Comparison of ENCODE assay signal across 8 cellular contexts in genomic region chr16:17476414-17477259, GRCh38. TPM values are rescaled to one million over a fixed set of nuclear protein-coding genes. Genes with fewer than 3 reads are reported as not detected.
DNase-seq lines count a peak whose midpoint lies in the region; ATAC-seq lines count a peak whose summit lies in the region.

No MANE protein-coding gene starts in this region.

- no peaks in the 10 kb centered on the region for H3K9me3 Mint-ChIP-seq in activated T-helper 17 cell treated with anti-CD3 and anti-CD28 coated beads, Interleukin-2, amount 50 U/mL, for 72 hours

- peak; percentile 69 for ATAC-seq in HG02870 (IDR thresholded peaks at IDR 0.05; ENCODE audit: unreplicated experiment)
- peak; percentile 48 for ATAC-seq in activated T-helper 17 cell treated with anti-CD3 and anti-CD28 coated beads, Interleukin-2, amount 50 U/mL, for 72 hours (replicated peaks)

- DNase-seq in G401 (ENCODE audit: low spot score), result peak; percentile 8
- peak; percentile 52 for DNase-seq in NOMO-1 treated with DMSO at 0.1 percent for 48 hours (lab: John Stamatoyannopoulos, UW; ENCODE audit: unreplicated experiment)
- peak; percentile 4 for DNase-seq in glomerular endothelial cell (ENCODE audit: extremely low read depth, low read depth, low spot score)
- peak in 6 of 10 donors; percentile 30 to 88 (median 66) for DNase-seq in posterior cingulate gyrus
- DNase-seq in cerebellum (ENCODE audit: low spot score), result no peak
- DNase-seq in COLO668 (lab: John Stamatoyannopoulos, UW; ENCODE audit: unreplicated experiment), result no peak

- in situ Hi-C loops in G401 (cut with HindIII; ENCODE audit: low sequenced_read_pairs), result no loop called here

- peak overlapping the region; percentile 2 for H3K4me3 Mint-ChIP-seq in activated T-helper 17 cell treated with anti-CD3 and anti-CD28 coated beads, Interleukin-2, amount 50 U/mL, for 72 hours

- no peaks in the 10 kb centered on the region for H3K36me3 Mint-ChIP-seq in activated T-helper 17 cell treated with anti-CD3 and anti-CD28 coated beads, Interleukin-2, amount 50 U/mL, for 72 hours (ENCODE audit: low read depth)

- H3K27me3 Mint-ChIP-seq in activated T-helper 17 cell treated with anti-CD3 and anti-CD28 coated beads, Interleukin-2, amount 50 U/mL, for 72 hours, result peaks cover 21% of the 10 kb centered on the region

- H3K27ac Mint-ChIP-seq in activated T-helper 17 cell treated with anti-CD3 and anti-CD28 coated beads, Interleukin-2, amount 50 U/mL, for 72 hours, result no peak overlapping the region

- intact Hi-C loops in posterior cingulate gyrus (cut with DNase I), result no loop called here

- H3K4me1 Mint-ChIP-seq in activated T-helper 17 cell treated with anti-CD3 and anti-CD28 coated beads, Interleukin-2, amount 50 U/mL, for 72 hours, result peaks cover 16% of the 10 kb centered on the region

RNA-seq across cellular contexts. Expression of gene XYLT1, which starts 5.9 kb away (rescaled TPM):
- total RNA-seq in G401 (2014; rRNA removed; shearing (Covaris generic)), result not detected in 2 replicates
- total RNA-seq in activated T-helper 17 cell treated with anti-CD3 and anti-CD28 coated beads, Interleukin-2, amount 50 U/mL, for 72 hours, result 10 to 100 TPM; 21.4 to 22.6 TPM
- 5.6 and 6.0 TPM in 2 replicates for total RNA-seq in glomerular endothelial cell
- total RNA-seq in cerebellum, result 42.9 TPM

Comparison
In these comparisons a context has a peak if more than half of its experiments do, and no peak if none do; other contexts are left out.
1. DNase-seq: peak in G401 (single experiment), NOMO-1 treated with DMSO at 0.1 percent for 48 hours (single experiment), glomerular endothelial cell (single experiment) and posterior cingulate gyrus (6 of 10); none in cerebellum (single experiment) and COLO668 (single experiment).